ENCODE assay signal across 8 cellular contexts in the genomic region with DNA sequence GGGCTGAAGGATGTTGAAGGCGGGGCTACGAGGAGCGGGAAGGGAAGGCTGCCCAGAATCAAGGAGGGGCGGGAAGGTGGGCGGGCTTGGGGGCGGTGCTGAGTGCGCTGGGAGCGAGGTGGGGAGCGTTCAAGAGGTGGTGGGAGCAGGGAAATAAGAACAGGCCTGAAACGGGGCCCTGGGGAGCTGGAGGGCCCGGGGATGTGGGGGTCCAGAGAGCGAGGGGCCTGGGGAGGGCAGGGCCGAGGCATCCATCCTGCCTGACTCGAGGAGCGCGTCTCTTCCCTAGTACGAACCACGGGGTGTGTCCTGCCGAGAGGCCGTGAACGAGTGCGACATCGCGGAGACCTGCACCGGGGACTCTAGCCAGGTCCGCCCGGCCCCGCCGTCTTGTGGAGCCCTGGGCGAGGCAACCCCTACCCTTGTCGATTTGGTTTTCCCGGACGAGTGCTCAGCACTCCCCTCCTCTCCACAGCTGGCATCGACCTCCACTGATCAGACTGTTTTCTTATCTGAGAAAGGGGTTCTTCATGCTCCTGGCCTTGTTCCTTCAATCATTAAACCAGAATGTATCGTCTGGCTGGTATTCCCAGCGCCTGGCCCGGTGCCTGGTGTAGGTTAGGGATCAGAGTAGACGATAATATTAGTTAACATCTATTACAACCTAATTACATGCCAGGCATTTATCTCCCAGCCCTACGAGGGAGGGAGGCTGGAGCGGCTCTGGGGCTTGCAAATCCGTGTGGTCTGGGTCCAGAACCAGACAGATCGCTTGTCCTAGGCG. TPM values are rescaled to one million over a fixed set of nuclear protein-coding genes. Genes with fewer than 3 reads are reported as not detected.
DNase-seq lines count a peak whose midpoint lies in the region; ATAC-seq, FAIRE-seq and TF ChIP-seq lines count a peak whose summit lies in the region.

No MANE protein-coding gene starts in this region.

- peak overlapping the region; percentile 60 for H2AFZ ChIP-seq in K562 (ENCODE audit: low read depth, low read length)

- 2% methylated on average over 25 of the region's 43 CpGs for WGBS in K562 (ENCODE audit: insufficient coverage, low coverage, missing lambda C conversion rate)

- peak overlapping the region; percentile 90 for H3K27ac Mint-ChIP-seq in activated naive CD4-positive, alpha-beta T cell treated with anti-CD3 and anti-CD28 coated beads, Interleukin-2, amount 10 ng/mL, durations not matched to agents 7 days and 5 days

- H3K9me3 ChIP-seq in K562 (replicated peaks; ENCODE audit: control insufficient read depth, insufficient read depth, low read depth, low read length) (no peaks in the 10 kb centered on the region), subcutaneous abdominal adipose tissue (ENCODE audit: control insufficient read depth in 5 of 5, low read length in 5 of 5) (no peaks in the 10 kb centered on the region)

- peak overlapping the region; percentile 85 for H3K4me3 Mint-ChIP-seq in activated naive CD4-positive, alpha-beta T cell treated with anti-CD3 and anti-CD28 coated beads, Interleukin-2, amount 10 ng/mL, durations not matched to agents 7 days and 5 days

- CTCF ChIA-PET in activated naive CD4-positive, alpha-beta T cell treated with anti-CD3 and anti-CD28 coated beads, Interleukin-2, amount 10 ng/mL, durations not matched to agents 7 days and 5 days (lab: Charles Lee): interaction anchor here (0.6 to 12.7 kb wide), 12 partner anchors 16 to 422 kb away, joined by 3 to 215 read pairs (median 4); a partner anchor contains a TSS
- CTCF ChIA-PET in K562 (lab: Yijun Ruan, JAX; ENCODE audit: low intra/inter-chr PET ratio): interaction anchor here (0.9 to 2.8 kb wide), 4 partner anchors 15 to 359 kb away, joined by 4 to 24 read pairs (median 6); a partner anchor contains a TSS

- ATAC-seq in K562 (peak; percentile 47), left lobe of liver (peak; percentile 12), HG03196 (IDR thresholded peaks at IDR 0.05; ENCODE audit: unreplicated experiment) (no peak)

- no peaks in the 10 kb centered on the region for H3K9me1 ChIP-seq in K562 (ENCODE audit: control insufficient read depth, insufficient read depth, low read length)

- FAIRE-seq in K562 (lab: Jason Lieb, UNC): peak; percentile 40

- H3K27ac ChIP-seq in K562 (ENCODE audit: extremely low read depth, low read depth, low read length) (no peak overlapping the region), subcutaneous abdominal adipose tissue (ENCODE audit: low read depth, low read length) (no peak overlapping the region)

- POLR2A ChIA-PET in K562 (lab: Yijun Ruan, JAX): interaction anchor here (0.6 to 1.3 kb wide), 7 partner anchors 12 to 374 kb away, joined by 3 to 5 read pairs (median 3); no protein-coding TSS in a partner anchor

- H3K4me2 ChIP-seq in K562 (ENCODE audit: insufficient read depth, low read length): peak overlapping the region; percentile 81

- H3K4me3 ChIP-seq in K562: peak overlapping the region; percentile 48
- H3K4me3 ChIP-seq in subcutaneous abdominal adipose tissue (ENCODE audit: low read depth in 1 of 5, low read length in 5 of 5): peak overlapping the region in 4 of 5 donors; percentile 59 to 79 (median 70)

- no peaks in the 10 kb centered on the region for H3K79me2 ChIP-seq in K562 (ENCODE audit: control insufficient read depth, insufficient read depth, low read length)

- H3K36me3 Mint-ChIP-seq in activated naive CD4-positive, alpha-beta T cell treated with anti-CD3 and anti-CD28 coated beads, Interleukin-2, amount 10 ng/mL, durations not matched to agents 7 days and 5 days: no peaks in the 10 kb centered on the region

- in situ Hi-C loops in K562 (cut with MboI): loop anchor here (10.0 kb wide), 1 partner anchor 239 kb away; no protein-coding TSS in a partner anchor

- H3K36me3 ChIP-seq in K562 (ENCODE audit: control insufficient read depth, insufficient read depth, low read length) (no peaks in the 10 kb centered on the region), subcutaneous abdominal adipose tissue (ENCODE audit: control insufficient read depth in 5 of 5, insufficient read depth in 5 of 5, low read length in 5 of 5) (no peaks in the 10 kb centered on the region)

- no peak for DNase-seq in activated naive CD4-positive, alpha-beta T cell treated with anti-CD3 and anti-CD28 coated beads, Interleukin-2, amount 10 ng/mL, durations not matched to agents 7 days and 5 days
- no peak for DNase-seq in activated naive CD4-positive, alpha-beta T cell (lab: John Stamatoyannopoulos, UW)
- DNase-seq in LoVo (ENCODE audit: low spot score): peak; percentile 97
- peak in 2 of 4 experiments; percentile 98 for DNase-seq in K562 (ENCODE audit: extremely low read depth in 1 of 4, low spot score in 3 of 4)
- no peak for DNase-seq in left lobe of liver (ENCODE audit: low spot score)
- no peak for DNase-seq in T-helper 9 cell

- no peak for TF ChIP-seq EP300 in K562 (IDR thresholded peaks at IDR 0.05; ENCODE audit: low read length)

- peaks cover 5% of the 10 kb centered on the region for H4K20me1 ChIP-seq in K562 (replicated peaks; ENCODE audit: control insufficient read depth, insufficient read depth, low read length)

- peaks cover 17% of the 10 kb centered on the region for H3K4me1 Mint-ChIP-seq in activated naive CD4-positive, alpha-beta T cell treated with anti-CD3 and anti-CD28 coated beads, Interleukin-2, amount 10 ng/mL, durations not matched to agents 7 days and 5 days

- TF ChIP-seq CTCF in K562 (IDR thresholded peaks at IDR 0.05 in 2 of 3, conservative IDR thresholded peaks at IDR 0.05 in 1 of 3; ENCODE audit: insufficient read depth in 2 of 3, low read depth in 1 of 3, low read length in 3 of 3): no peak

- TF ChIP-seq RAD21 in K562 (CRISPR knock-in tag; conservative IDR thresholded peaks at IDR 0.05 in 1 of 2, IDR thresholded peaks at IDR 0.05 in 1 of 2): no peak

- H3K27me3 ChIP-seq in K562 (ENCODE audit: control insufficient read depth in 2 of 2, insufficient read depth in 2 of 2, low read length in 2 of 2) (peaks cover 6 to 28% of the 10 kb centered on the region in 2 experiments; a peak in 4 of 5 replicates), subcutaneous abdominal adipose tissue (ENCODE audit: control insufficient read depth in 5 of 5, insufficient read depth in 4 of 5, low read length in 5 of 5) (peaks cover 14 to 26% (median 19%) of the 10 kb centered on the region in 5 donors)

- H3K27me3 Mint-ChIP-seq in activated naive CD4-positive, alpha-beta T cell treated with anti-CD3 and anti-CD28 coated beads, Interleukin-2, amount 10 ng/mL, durations not matched to agents 7 days and 5 days: peaks cover 72% of the 10 kb centered on the region

- peaks cover 10 to 68% of the 10 kb centered on the region in 2 experiments; a peak in 4 of 5 replicates for H3K4me1 ChIP-seq in K562 (replicated peaks in 1 of 2; ENCODE audit: control insufficient read depth in 2 of 2, insufficient read depth in 2 of 2, low read length in 2 of 2)
- peaks cover 0 to 31% (median 19%) of the 10 kb centered on the region in 5 donors for H3K4me1 ChIP-seq in subcutaneous abdominal adipose tissue (ENCODE audit: control insufficient read depth in 5 of 5, insufficient read depth in 5 of 5, low read length in 5 of 5)

- intact Hi-C loops in K562 (cut with micrococcal nuclease): loop anchor here (1.0 to 10.0 kb wide), 5 partner anchors 66 to 356 kb away; a partner anchor contains a TSS

- H3K9me3 Mint-ChIP-seq in activated naive CD4-positive, alpha-beta T cell treated with anti-CD3 and anti-CD28 coated beads, Interleukin-2, amount 10 ng/mL, durations not matched to agents 7 days and 5 days: no peaks in the 10 kb centered on the region

- no peak for TF ChIP-seq POLR2A in K562 (conservative IDR thresholded peaks at IDR 0.05)

- no TSS peak for BruUV-seq in K562 (replicated peaks; lab: Mats Ljungman, UMichigan)

- H3K9ac ChIP-seq in K562 (ENCODE audit: insufficient read depth in 1 of 2, low read depth in 2 of 2, low read length in 2 of 2) (peak overlapping the region; percentile 18 to 88; a peak in 3 of 4 replicates), subcutaneous abdominal adipose tissue (ENCODE audit: low read length in 5 of 5) (peak overlapping the region in 2 of 5 donors; percentile 41 to 77)

RNA-seq across cellular contexts. Expression of a gene that starts 17.2 kb away (rescaled TPM):
- total RNA-seq in K562 (2011; cell fraction: chromatin; rRNA removed; ENCODE audit: low replicate concordance): 1.0 and 1.4 TPM in 2 replicates
- 1.6 and 2.0 TPM in 2 replicates for total RNA-seq in K562 (2011; cell fraction: nucleolus; rRNA removed)
- 0.22 and 0.76 TPM in 2 replicates for total RNA-seq in K562 (2011; cell fraction: nucleoplasm; rRNA removed)
- total RNA-seq in K562 (2014; rRNA removed) (0.14 and 0.41 TPM in 2 replicates), K562 (2014; rRNA removed; fragmentation: Illumina TruSeq; extraction: Trizol) (not detected in 2 replicates), K562 (2015; rRNA removed; fragmentation: Illumina TruSeq; extraction: Trizol) (0.04 TPM in 2 replicates), K562 (2021) (0.18 and 0.31 TPM in 2 replicates), left lobe of liver (0.13 TPM)
- polyA plus RNA-seq in K562 (2011; rRNA removed) (0.15 and 0.23 TPM in 2 replicates), K562 (2014; fragmentation: Illumina TruSeq; extraction: Trizol) (0.08 and 0.10 TPM in 2 replicates), K562 (2014; fragmentation: Nextera tagmentation; extraction: Ambion mirVana) (under 1 TPM in 1 of 2 experiments, not detected in 1; 0.01 TPM), K562 (2014; rRNA removed) (0.17 and 0.84 TPM in 2 replicates)
- polyA plus RNA-seq in K562 (2011; cell fraction: cytosol; rRNA removed): 0.13 and 0.16 TPM in 2 replicates
- 1.7 and 1.8 TPM in 2 replicates for polyA plus RNA-seq in K562 (2011; cell fraction: nucleus; rRNA removed)
- 0.22 and 0.30 TPM in 2 replicates for polyA plus RNA-seq in K562 (2012)
- 0.06 and 0.39 TPM in 2 replicates for polyA minus RNA-seq in K562 (2011; rRNA and poly(A)+ RNA removed)
- not detected in 2 replicates for polyA minus RNA-seq in K562 (2011; cell fraction: cytosol; rRNA and poly(A)+ RNA removed)
- polyA minus RNA-seq in K562 (2011; cell fraction: nucleus; rRNA and poly(A)+ RNA removed): 0.27 and 0.44 TPM in 2 replicates

RNA-seq across cellular contexts. Expression of a gene that starts 54.1 kb away (rescaled TPM):
- 1.8 and 2.2 TPM in 2 replicates for total RNA-seq in K562 (2011; cell fraction: chromatin; rRNA removed; ENCODE audit: low replicate concordance)
- 0.67 and 0.79 TPM in 2 replicates for total RNA-seq in K562 (2011; cell fraction: nucleolus; rRNA removed)
- 1.0 and 3.1 TPM in 2 replicates for total RNA-seq in K562 (2011; cell fraction: nucleoplasm; rRNA removed)
- total RNA-seq in K562 (2014; rRNA removed): 0.05 and 0.61 TPM in 2 replicates
- total RNA-seq in K562 (2014; rRNA removed; fragmentation: Illumina TruSeq; extraction: Trizol): 0.15 and 0.19 TPM in 2 replicates
- 0.04 TPM in 2 replicates for total RNA-seq in K562 (2015; rRNA removed; fragmentation: Illumina TruSeq; extraction: Trizol)
- 0.33 and 0.58 TPM in 2 replicates for total RNA-seq in K562 (2021)
- 0.66 and 1.4 TPM in 2 replicates for polyA plus RNA-seq in K562 (2011; rRNA removed)
- 0.62 and 0.97 TPM in 2 replicates for polyA plus RNA-seq in K562 (2011; cell fraction: cytosol; rRNA removed)
- polyA plus RNA-seq in K562 (2011; cell fraction: nucleus; rRNA removed): 0.31 and 0.67 TPM in 2 replicates
- 0.10 and 0.15 TPM in 2 replicates for polyA plus RNA-seq in K562 (2012)
- 0.18 and 0.28 TPM in 2 replicates for polyA plus RNA-seq in K562 (2014; fragmentation: Illumina TruSeq; extraction: Trizol)
- polyA plus RNA-seq in K562 (2014; fragmentation: Nextera tagmentation; extraction: Ambion mirVana): under 1 TPM in 1 of 2 experiments, not detected in 1; 0.17 TPM
- polyA plus RNA-seq in K562 (2014; rRNA removed): 0.04 and 0.20 TPM in 2 replicates
- polyA minus RNA-seq in K562 (2011; rRNA and poly(A)+ RNA removed): 0.54 and 2.7 TPM in 2 replicates
- polyA minus RNA-seq in K562 (2011; cell fraction: cytosol; rRNA and poly(A)+ RNA removed): 0.18 and 0.76 TPM in 2 replicates
- polyA minus RNA-seq in K562 (2011; cell fraction: nucleus; rRNA and poly(A)+ RNA removed): 0.22 and 0.27 TPM in 2 replicates
- 0.53 TPM for total RNA-seq in left lobe of liver
